In genomic region chr21:41722052-41723018, GRCh38 we compare ENCODE assay signal across 22 cellular contexts. TPM values are rescaled to one million over a fixed set of nuclear protein-coding genes. Genes with fewer than 3 reads are reported as not detected.
DNase-seq lines count a peak whose midpoint lies in the region; ATAC-seq, FAIRE-seq and TF ChIP-seq lines count a peak whose summit lies in the region.
"Had no signal": no experiment of that assay in that cellular context is flagged by ENCODE, and none has a peak within 500 bp of the region (broad histone marks: within the 10 kb centered on the region; RNA-seq: fewer than 3 reads in every experiment).

No MANE protein-coding gene starts in this region.

- H3K36me3 Mint-ChIP-seq in activated CD4-positive, alpha-beta memory T cell treated with anti-CD3 and anti-CD28 coated beads, Interleukin-2, amount 10 ng/mL, durations not matched to agents 7 days and 5 days (ENCODE audit: low read depth) = no peaks in the 10 kb centered on the region
- H3K36me3 Mint-ChIP-seq: CD4-positive, alpha-beta memory T cell had no signal

- H3K9me3 ChIP-seq in mucosa of descending colon (no peaks in the 10 kb centered on the region), small intestine (ENCODE audit: control insufficient read depth, low read depth) (no peaks in the 10 kb centered on the region)
- H3K9me3 ChIP-seq: SK-N-SH had no signal

- H3K4me3 Mint-ChIP-seq in activated CD4-positive, alpha-beta memory T cell treated with anti-CD3 and anti-CD28 coated beads, Interleukin-2, amount 10 ng/mL, durations not matched to agents 7 days and 5 days = no peak overlapping the region
- H3K4me3 Mint-ChIP-seq: IgD-negative memory B cell had no signal

- intact Hi-C loops in mucosa of descending colon (cut with DNase I, micrococcal nuclease) = no loop called here

- peaks cover 0 to 10% of the 10 kb centered on the region in 2 donors for H3K27me3 ChIP-seq in small intestine (ENCODE audit: control insufficient read depth in 2 of 2, insufficient read depth in 2 of 2, low read length in 2 of 2)

- H3K27ac ChIP-seq in RWPE1 (peak overlapping the region; percentile 10; the same call in 1 of the 2 replicates), small intestine (ENCODE audit: low read depth in 1 of 2, low read length in 1 of 2) (no peak overlapping the region)
- H3K27ac ChIP-seq: BLaER1 treated with 17β-estradiol and CSF1 and Interleukin-3, amounts not matched to agents 10 nM and 100 nM had no signal

- POLR2A ChIA-PET in RWPE1 (lab: Yijun Ruan, JAX; ENCODE audit: low non-redundant PET) = no interaction called here
- POLR2A ChIA-PET in activated CD4-positive, alpha-beta memory T cell treated with anti-CD3 and anti-CD28 coated beads, Interleukin-2, amount 10 ng/mL, durations not matched to agents 7 days and 5 days (lab: Charles Lee) = no interaction called here

- H3K27ac Mint-ChIP-seq in activated CD4-positive, alpha-beta memory T cell treated with anti-CD3 and anti-CD28 coated beads, Interleukin-2, amount 10 ng/mL, durations not matched to agents 7 days and 5 days = no peak overlapping the region
- H3K27ac Mint-ChIP-seq: CD4-positive, alpha-beta memory T cell; IgD-negative memory B cell had no signal

- FAIRE-seq in small intestine (lab: Jason Lieb, UNC) = no peak
- FAIRE-seq: GM12891 had no signal

- H3K4me1 ChIP-seq in mucosa of descending colon (ENCODE audit: low read depth) = no peaks in the 10 kb centered on the region
- H3K4me1 ChIP-seq in small intestine (ENCODE audit: control insufficient read depth in 2 of 2, insufficient read depth in 1 of 2, low read depth in 1 of 2, low read length in 1 of 2) = no peaks in the 10 kb centered on the region

- DNase-seq in NCI-H146 (lab: John Stamatoyannopoulos, UW) (peak; percentile 56), RWPE1 (ENCODE audit: low spot score) (no peak), mucosa of descending colon (peak in 1 of 3 donors; percentile 25), small intestine (peak; percentile 64), OCI-M1 (lab: John Stamatoyannopoulos, UW) (no peak)
- no peak for DNase-seq in activated CD4-positive, alpha-beta memory T cell treated with anti-CD3 and anti-CD28 coated beads, Interleukin-2, amount 10 ng/mL, durations not matched to agents 7 days and 5 days
- no peak for DNase-seq in effector CD8-positive, alpha-beta T cell (lab: John Stamatoyannopoulos, UW)
- DNase-seq: CD4-positive, alpha-beta memory T cell; DMS153; HCEC 1CT; NCI-H1417; NCI-H187 treated with DMSO at 0.1 percent for 48 hours; NCI-H2227 treated with DMSO at 0.1 percent for 48 hours; NCI-H510A; NCI-H748 treated with DMSO at 0.1 percent for 48 hours; Right ventricle myocardium superior; SK-N-SH had no signal

- no peak for TF ChIP-seq CTCF in RWPE1 (conservative IDR thresholded peaks at IDR 0.05; ENCODE audit: low read depth)
- TF ChIP-seq CTCF in mucosa of descending colon (IDR thresholded peaks at IDR 0.05) = no peak

- peaks cover 26% of the 10 kb centered on the region for H3K27me3 Mint-ChIP-seq in activated CD4-positive, alpha-beta memory T cell treated with anti-CD3 and anti-CD28 coated beads, Interleukin-2, amount 10 ng/mL, durations not matched to agents 7 days and 5 days

- CTCF ChIA-PET in RWPE1 (lab: Yijun Ruan, JAX) = no interaction called here
- CTCF ChIA-PET in activated CD4-positive, alpha-beta memory T cell treated with anti-CD3 and anti-CD28 coated beads, Interleukin-2, amount 10 ng/mL, durations not matched to agents 7 days and 5 days (lab: Charles Lee) = no interaction called here

- no peaks in the 10 kb centered on the region for H3K4me1 Mint-ChIP-seq in activated CD4-positive, alpha-beta memory T cell treated with anti-CD3 and anti-CD28 coated beads, Interleukin-2, amount 10 ng/mL, durations not matched to agents 7 days and 5 days
- H3K4me1 Mint-ChIP-seq: IgD-negative memory B cell had no signal

- no peaks in the 10 kb centered on the region for H3K9me3 Mint-ChIP-seq in activated CD4-positive, alpha-beta memory T cell treated with anti-CD3 and anti-CD28 coated beads, Interleukin-2, amount 10 ng/mL, durations not matched to agents 7 days and 5 days
- H3K9me3 Mint-ChIP-seq: CD4-positive, alpha-beta memory T cell had no signal

- H3K4me3 ChIP-seq in mucosa of descending colon (no peak overlapping the region), small intestine (ENCODE audit: low read depth in 1 of 2, low read length in 2 of 2) (no peak overlapping the region)
- H3K4me3 ChIP-seq: BLaER1 treated with 17β-estradiol and CSF1 and Interleukin-3, amounts not matched to agents 10 nM and 100 nM had no signal

- whole genome bisulfite sequencing in small intestine, 3 donors = 76 to 80% (median 78%) methylated on average over 20 of the region's 20 CpGs

- H3K36me3 ChIP-seq in mucosa of descending colon (ENCODE audit: low read depth) = no peaks in the 10 kb centered on the region
- no peaks in the 10 kb centered on the region for H3K36me3 ChIP-seq in small intestine (ENCODE audit: control insufficient read depth in 2 of 2, insufficient read depth in 2 of 2, low read length in 2 of 2)
- H3K36me3 ChIP-seq: BLaER1 treated with 17β-estradiol and CSF1 and Interleukin-3, amounts not matched to agents 10 nM and 100 nM had no signal

- ATAC-seq in mucosa of descending colon = peak; percentile 81
- no peak for ATAC-seq in HG03565 (IDR thresholded peaks at IDR 0.05; ENCODE audit: unreplicated experiment)

RNA-seq across cellular contexts. Expression of gene RIPK4, which starts 44.5 kb away (rescaled TPM):
- total RNA-seq in mucosa of descending colon = 10 to 100 TPM in 2 of 3 donors, 1 to 10 TPM in 1; 5.1 to 14.8 (median 10.2) TPM
- polyA plus RNA-seq in small intestine = 10 to 100 TPM in 2 of 3 donors, 1 to 10 TPM in 1; 9.7 to 20.8 (median 20.1) TPM
- total RNA-seq in activated CD4-positive, alpha-beta memory T cell treated with anti-CD3 and anti-CD28 coated beads, Interleukin-2, amount 10 ng/mL, durations not matched to agents 7 days and 5 days = not detected
- total RNA-seq: G401 had no signal
- polyA plus RNA-seq: IgD-negative memory B cell had no signal

Comparison
In these comparisons a context has a peak if more than half of its experiments do, and no peak if none do; other contexts are left out.
1. DNase-seq: peak in NCI-H146 (single experiment) and small intestine (single experiment); none in RWPE1 (single experiment), OCI-M1 (single experiment), activated CD4-positive, alpha-beta memory T cell treated with anti-CD3 and anti-CD28 coated beads, Interleukin-2, amount 10 ng/mL, durations not matched to agents 7 days and 5 days (single experiment) and effector CD8-positive, alpha-beta T cell (single experiment).
2. RNA of gene RIPK4, which starts 44.5 kb away (total RNA-seq): 5.1 to 14.8 TPM in mucosa of descending colon; not detected in activated CD4-positive, alpha-beta memory T cell treated with anti-CD3 and anti-CD28 coated beads, Interleukin-2, amount 10 ng/mL, durations not matched to agents 7 days and 5 days; every median in the first group is over 4 times any median in the second.